ENCODE assay signal across 20 cellular contexts in the genomic region with DNA sequence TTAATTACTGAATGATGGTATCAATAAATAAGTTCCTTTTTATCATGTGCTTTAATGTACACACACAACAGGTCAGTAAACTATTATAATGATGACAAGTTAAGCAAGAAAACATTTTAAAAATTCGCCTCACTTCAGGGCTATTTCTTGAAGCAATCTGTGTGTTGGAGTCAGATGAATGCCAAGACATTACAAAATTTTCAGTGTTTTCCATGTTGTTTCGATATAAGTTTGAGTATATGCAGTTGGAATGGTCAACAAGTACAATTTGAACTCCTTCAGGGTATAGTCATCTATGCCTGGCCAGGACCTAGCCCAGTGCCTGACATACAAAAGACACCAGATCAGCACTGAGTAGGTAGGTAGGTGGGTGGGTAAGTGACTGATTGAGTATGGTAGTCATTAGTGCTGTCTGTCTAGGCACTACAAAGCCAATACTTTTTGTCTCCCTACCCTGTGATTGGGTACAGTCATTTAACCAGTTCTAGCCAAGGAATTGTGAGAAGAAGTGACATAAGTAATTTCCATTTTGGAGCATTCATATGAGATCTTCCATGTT.
"Had no signal": no experiment of that assay in that cellular context is flagged by ENCODE, and none has a peak within 500 bp of the region (broad histone marks: within the 10 kb centered on the region; RNA-seq: fewer than 3 reads in every experiment).

No MANE protein-coding gene starts in this region.

- H3K9me3 Mint-ChIP-seq: nephron, type B pancreatic cell had no signal

- H3K36me3 ChIP-seq: heart left ventricle, spleen, uterus had no signal

- H3K27ac Mint-ChIP-seq: nephron; stimulated activated naive B cell treated with anti-CD40 and anti-IgM and Interleukin-4, amounts not matched to agents 10 μg/mL and 1 μg/mL and 100 μg/mL, for 72 hours; type B pancreatic cell had no signal

- H3K27me3 ChIP-seq: heart left ventricle, uterus had no signal

- H3K27me3 Mint-ChIP-seq: stimulated activated naive B cell treated with anti-CD40 and anti-IgM and Interleukin-4, amounts not matched to agents 10 μg/mL and 1 μg/mL and 100 μg/mL, for 72 hours; type B pancreatic cell had no signal

- H3K27ac ChIP-seq: coronary artery, heart left ventricle, psoas muscle, uterus had no signal

- H3K4me3 ChIP-seq: coronary artery, heart left ventricle, lung, psoas muscle, spleen, uterus had no signal

- ATAC-seq: heart left ventricle; left colon; left ventricle myocardium superior; psoas muscle; sciatic nerve; stimulated activated naive B cell treated with anti-CD40 and anti-IgM and Interleukin-4, amounts not matched to agents 10 μg/mL and 1 μg/mL and 100 μg/mL, for 72 hours had no signal

- H3K9me3 ChIP-seq: heart left ventricle, psoas muscle, spleen, uterus had no signal

- H3K4me3 Mint-ChIP-seq: nephron; stimulated activated naive B cell treated with anti-CD40 and anti-IgM and Interleukin-4, amounts not matched to agents 10 μg/mL and 1 μg/mL and 100 μg/mL, for 72 hours; type B pancreatic cell had no signal

- H3K36me3 Mint-ChIP-seq: type B pancreatic cell had no signal

- DNase-seq: effector CD4-positive, alpha-beta T cell; heart left ventricle; hippocampal formation; left colon; left ventricle myocardium superior; mesenchymal stem cell; midbrain; psoas muscle; retina; spleen; stimulated activated CD4-positive, alpha-beta T cell treated with anti-CD3 and anti-CD28 coated beads, Interleukin-15, amount 100 ng/mL, for 24 hours; stimulated activated CD4-positive, alpha-beta T cell treated with anti-CD3 and anti-CD28 coated beads, Interleukin-1b, Interleukin-23, amount 100 ng/mL, for 48 hours; stimulated activated CD4-positive, alpha-beta T cell treated with anti-CD3 and anti-CD28 coated beads, Interleukin-4, amount 100 ng/mL, for 24 hours; stimulated activated naive B cell treated with anti-CD40 and anti-IgM and Interleukin-4, amounts not matched to agents 10 μg/mL and 1 μg/mL and 100 μg/mL, for 72 hours; uterus had no signal
